16 cellular contexts compared by ENCODE assay signal in genomic region chr2:20536619-20537422, GRCh38.
DNase-seq lines count a peak whose midpoint lies in the region; TF ChIP-seq lines count a peak whose summit lies in the region.
"Had no signal": no experiment of that assay in that cellular context is flagged by ENCODE, and none has a peak within 500 bp of the region (broad histone marks: within the 10 kb centered on the region; RNA-seq: fewer than 3 reads in every experiment).

No MANE protein-coding gene starts in this region.

- no peaks in the 10 kb centered on the region for H3K9me3 ChIP-seq in HUES48 (ENCODE audit: control insufficient read depth, insufficient read depth, low read length)
- H3K9me3 ChIP-seq in testis = no peaks in the 10 kb centered on the region
- no peaks in the 10 kb centered on the region for H3K9me3 ChIP-seq in smooth muscle cell (replicated peaks; ENCODE audit: low read depth)
- H3K9me3 ChIP-seq: SJSA1 had no signal

- H3K79me2 ChIP-seq in smooth muscle cell (ENCODE audit: low read depth) = no peaks in the 10 kb centered on the region

- WGBS in testis, 2 donors = 65 to 67% methylated on average over 11 to 15 of the region's 15 CpGs
- 87% methylated on average over 15 of the region's 15 CpGs for WGBS in smooth muscle cell (ENCODE audit: low lambda C conversion rate)

- TF ChIP-seq POLR2A in testis (IDR thresholded peaks at IDR 0.05) = no peak

- H3K36me3 Mint-ChIP-seq in endothelial cell (ENCODE audit: low read depth, unreplicated experiment) (no peaks in the 10 kb centered on the region), nephron progenitor cell (ENCODE audit: low read depth) (no peaks in the 10 kb centered on the region)
- H3K36me3 Mint-ChIP-seq in activated CD4-positive, alpha-beta T cell treated with anti-CD3 and anti-CD28 coated beads, Interleukin-2, amount 10 ng/mL, durations not matched to agents 24 days and 14 days (ENCODE audit: low read depth) = no peaks in the 10 kb centered on the region
- H3K36me3 Mint-ChIP-seq: activated naive CD8-positive, alpha-beta T cell had no signal

- H3K4me2 ChIP-seq in smooth muscle cell = no peak overlapping the region

- DNase-seq in endothelial cell (ENCODE audit: low spot score) = no peak
- no peak for DNase-seq in nephron progenitor cell
- no peak for DNase-seq in testis
- DNase-seq in activated CD4-positive, alpha-beta T cell treated with anti-CD3 and anti-CD28 coated beads, Interleukin-2, amount 10 ng/mL, durations not matched to agents 24 days and 14 days = no peak
- no peak for DNase-seq in smooth muscle cell (lab: John Stamatoyannopoulos, UW; ENCODE audit: unreplicated experiment)
- no peak for DNase-seq in coronary artery (ENCODE audit: low spot score)
- DNase-seq: activated CD4-positive, alpha-beta T cell treated with anti-CD3 and anti-CD28 coated beads for 48 hours; DMS153; effector memory CD8-positive, alpha-beta T cell; NCI-H187; NCI-H524 treated with DMSO at 0.1 percent for 48 hours; OCI-M1; T-helper 9 cell had no signal

- peak overlapping the region; percentile 30 for H3K27ac Mint-ChIP-seq in endothelial cell (ENCODE audit: unreplicated experiment)
- peak overlapping the region; percentile 88 for H3K27ac Mint-ChIP-seq in nephron progenitor cell
- no peak overlapping the region for H3K27ac Mint-ChIP-seq in activated CD4-positive, alpha-beta T cell treated with anti-CD3 and anti-CD28 coated beads, Interleukin-2, amount 10 ng/mL, durations not matched to agents 24 days and 14 days
- H3K27ac Mint-ChIP-seq: activated naive CD8-positive, alpha-beta T cell; effector memory CD8-positive, alpha-beta T cell had no signal

- H3K36me3 ChIP-seq in HUES48 (ENCODE audit: control insufficient read depth, insufficient read depth, low read length) (no peaks in the 10 kb centered on the region), testis (ENCODE audit: low read depth, missing control alignments) (no peaks in the 10 kb centered on the region), smooth muscle cell (ENCODE audit: low read depth) (no peaks in the 10 kb centered on the region)
- H3K36me3 ChIP-seq: SJSA1 had no signal

- H3K4me1 Mint-ChIP-seq in endothelial cell (ENCODE audit: unreplicated experiment) (peaks cover 6% of the 10 kb centered on the region), nephron progenitor cell (peaks cover 81% of the 10 kb centered on the region)
- H3K4me1 Mint-ChIP-seq in activated CD4-positive, alpha-beta T cell treated with anti-CD3 and anti-CD28 coated beads, Interleukin-2, amount 10 ng/mL, durations not matched to agents 24 days and 14 days = no peaks in the 10 kb centered on the region

- no peaks in the 10 kb centered on the region for H3F3A ChIP-seq in smooth muscle cell (ENCODE audit: low read depth)

- H3K27ac ChIP-seq in HUES48 (ENCODE audit: low read depth, low read length) = peak overlapping the region; percentile 36
- peak overlapping the region; percentile 2 to 30 for H3K27ac ChIP-seq in testis
- no peak overlapping the region for H3K27ac ChIP-seq in smooth muscle cell (ENCODE audit: low read depth)
- H3K27ac ChIP-seq in coronary artery = no peak overlapping the region
- H3K27ac ChIP-seq: SJSA1 had no signal

- H3K27me3 Mint-ChIP-seq in endothelial cell (ENCODE audit: unreplicated experiment) = peaks cover 8% of the 10 kb centered on the region
- H3K27me3 Mint-ChIP-seq in nephron progenitor cell (ENCODE audit: low read depth, poor library complexity) = peaks cover 14% of the 10 kb centered on the region
- H3K27me3 Mint-ChIP-seq in activated CD4-positive, alpha-beta T cell treated with anti-CD3 and anti-CD28 coated beads, Interleukin-2, amount 10 ng/mL, durations not matched to agents 24 days and 14 days = no peaks in the 10 kb centered on the region
- H3K27me3 Mint-ChIP-seq: activated naive CD8-positive, alpha-beta T cell had no signal

- TF ChIP-seq CTCF in endothelial cell (IDR thresholded peaks at IDR 0.05; ENCODE audit: unreplicated experiment) = no peak
- no peak for TF ChIP-seq CTCF in nephron progenitor cell (IDR thresholded peaks at IDR 0.05)
- TF ChIP-seq CTCF in testis (IDR thresholded peaks at IDR 0.05) = no peak
- no peak for TF ChIP-seq CTCF in smooth muscle cell (IDR thresholded peaks at IDR 0.05; ENCODE audit: borderline replicate concordance, insufficient read depth, poor library complexity, severe bottlenecking)
- no peak for TF ChIP-seq CTCF in coronary artery (IDR thresholded peaks at IDR 0.05)

- no peak overlapping the region for H2AFZ ChIP-seq in smooth muscle cell (ENCODE audit: low read depth)

- intact Hi-C loops in testis (cut with DNase I; ENCODE audit: low total_unique reads) = no loop called here
- intact Hi-C loops in activated CD4-positive, alpha-beta T cell treated with anti-CD3 and anti-CD28 coated beads, Interleukin-2, amount 10 ng/mL, durations not matched to agents 24 days and 14 days (cut with micrococcal nuclease) = no loop called here

- no peak overlapping the region for H3K9ac ChIP-seq in HUES48 (ENCODE audit: low read depth, low read length)
- H3K9ac ChIP-seq in smooth muscle cell (ENCODE audit: low read depth) = no peak overlapping the region

- no peak overlapping the region for H3K4me3 Mint-ChIP-seq in endothelial cell (ENCODE audit: unreplicated experiment)
- H3K4me3 Mint-ChIP-seq in nephron progenitor cell = peak overlapping the region; percentile 39
- H3K4me3 Mint-ChIP-seq in activated CD4-positive, alpha-beta T cell treated with anti-CD3 and anti-CD28 coated beads, Interleukin-2, amount 10 ng/mL, durations not matched to agents 24 days and 14 days = no peak overlapping the region
- H3K4me3 Mint-ChIP-seq: activated naive CD8-positive, alpha-beta T cell; effector memory CD8-positive, alpha-beta T cell had no signal

- H4K20me1 ChIP-seq in smooth muscle cell (ENCODE audit: low read depth) = no peaks in the 10 kb centered on the region

- H3K4me1 ChIP-seq in HUES48 (ENCODE audit: control insufficient read depth, insufficient read depth, low read length) (peaks cover 30% of the 10 kb centered on the region), testis (peaks cover 36% of the 10 kb centered on the region), smooth muscle cell (ENCODE audit: low read depth) (peaks cover 4% of the 10 kb centered on the region)

- H3K9me3 Mint-ChIP-seq in endothelial cell (ENCODE audit: unreplicated experiment) (no peaks in the 10 kb centered on the region), nephron progenitor cell (no peaks in the 10 kb centered on the region)
- no peaks in the 10 kb centered on the region for H3K9me3 Mint-ChIP-seq in activated CD4-positive, alpha-beta T cell treated with anti-CD3 and anti-CD28 coated beads, Interleukin-2, amount 10 ng/mL, durations not matched to agents 24 days and 14 days
- H3K9me3 Mint-ChIP-seq: effector memory CD8-positive, alpha-beta T cell had no signal

- H3K4me3 ChIP-seq in HUES48 (ENCODE audit: low read depth, low read length) (no peak overlapping the region), testis (no peak overlapping the region), smooth muscle cell (no peak overlapping the region), coronary artery (no peak overlapping the region)
- H3K4me3 ChIP-seq: SJSA1 had no signal

- H3K27me3 ChIP-seq in HUES48 (ENCODE audit: control insufficient read depth, insufficient read depth, low read length) (no peaks in the 10 kb centered on the region; the same call in 1 of the 2 replicates), testis (no peaks in the 10 kb centered on the region), smooth muscle cell (ENCODE audit: low read depth) (no peaks in the 10 kb centered on the region)
- H3K27me3 ChIP-seq: SJSA1 had no signal

Comparison
In these comparisons a context has a peak if more than half of its experiments do, and no peak if none do; other contexts are left out.
1. H3K27ac ChIP-seq: peak in HUES48 (single experiment) and testis (2 of 2); none in smooth muscle cell (single experiment) and coronary artery (0 of 2).